In the genomic region with DNA sequence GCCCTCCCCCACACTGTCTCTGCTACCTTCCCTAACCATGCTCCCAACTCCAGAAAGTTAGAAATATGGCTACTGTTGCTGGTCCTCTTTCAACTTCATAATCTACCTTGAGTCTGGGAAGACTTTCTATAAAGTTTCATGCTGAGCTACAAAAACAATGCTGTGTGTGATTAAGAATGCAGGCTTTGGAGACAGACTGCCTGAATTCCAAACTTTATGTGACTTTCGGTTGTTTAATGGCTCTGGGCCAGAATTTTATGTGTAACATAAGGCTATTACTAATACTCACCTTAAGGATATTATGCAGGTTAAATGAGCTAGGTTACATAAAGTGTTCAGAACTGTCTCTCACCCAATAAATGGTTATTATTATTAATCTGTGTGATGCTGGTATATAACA, we compare ENCODE assay signal across 35 cellular contexts.
"Had no signal": no experiment of that assay in that cellular context is flagged by ENCODE, and none has a peak within 500 bp of the region (broad histone marks: within the 10 kb centered on the region; RNA-seq: fewer than 3 reads in every experiment).

No MANE protein-coding gene starts in this region.

- H3K27me3 Mint-ChIP-seq: activated CD4-positive, alpha-beta memory T cell treated with anti-CD3 and anti-CD28 coated beads for 36 hours; activated CD4-positive, alpha-beta T cell treated with anti-CD3 and anti-CD28 coated beads, Interleukin-2, amount 10 ng/mL, durations not matched to agents 24 days and 14 days; activated naive CD8-positive, alpha-beta T cell treated with anti-CD3 and anti-CD28 coated beads, Interleukin-2, amount 10 ng/mL, durations not matched to agents 7 days and 5 days; central memory CD8-positive, alpha-beta T cell; naive thymus-derived CD4-positive, alpha-beta T cell had no signal

- H3K27me3 ChIP-seq: esophagus squamous epithelium, gastroesophageal sphincter, ovary, sigmoid colon, suprapubic skin, tibial artery had no signal

- H3K27ac Mint-ChIP-seq: activated CD4-positive, alpha-beta memory T cell treated with anti-CD3 and anti-CD28 coated beads for 36 hours; activated CD4-positive, alpha-beta T cell treated with anti-CD3 and anti-CD28 coated beads, Interleukin-2, amount 10 ng/mL, durations not matched to agents 24 days and 14 days; activated naive CD4-positive, alpha-beta T cell treated with anti-CD3 and anti-CD28 coated beads for 36 hours; activated naive CD8-positive, alpha-beta T cell treated with anti-CD3 and anti-CD28 coated beads, Interleukin-2, amount 10 ng/mL, durations not matched to agents 7 days and 5 days; activated T-helper 1 cell treated with anti-CD3 and anti-CD28 coated beads, Interleukin-12 subunit alpha, Interleukin-12 subunit beta, Interleukin-2, Interleukin-4 antibody, amounts not matched to agents 30 ng/mL and 10 ng/mL and 1 ng/mL, durations not matched to agents 14 hours and 24 hours and 36 hours had no signal

- H3K9me3 Mint-ChIP-seq: activated CD4-positive, alpha-beta memory T cell treated with anti-CD3 and anti-CD28 coated beads for 36 hours; activated CD4-positive, alpha-beta T cell treated with anti-CD3 and anti-CD28 coated beads, Interleukin-2, amount 10 ng/mL, durations not matched to agents 24 days and 14 days; activated naive CD4-positive, alpha-beta T cell treated with anti-CD3 and anti-CD28 coated beads for 36 hours; activated naive CD8-positive, alpha-beta T cell treated with anti-CD3 and anti-CD28 coated beads, Interleukin-2, amount 10 ng/mL, durations not matched to agents 7 days and 5 days; activated T-helper 1 cell treated with anti-CD3 and anti-CD28 coated beads, Interleukin-12 subunit alpha, Interleukin-12 subunit beta, Interleukin-2, Interleukin-4 antibody, amounts not matched to agents 30 ng/mL and 10 ng/mL and 1 ng/mL, durations not matched to agents 14 hours and 24 hours and 36 hours; central memory CD8-positive, alpha-beta T cell; naive thymus-derived CD4-positive, alpha-beta T cell had no signal

- H3K4me3 ChIP-seq: esophagus squamous epithelium, gastroesophageal sphincter, ovary, prostate gland, sigmoid colon, suprapubic skin, tibial artery had no signal

- H3K36me3 Mint-ChIP-seq: activated naive CD8-positive, alpha-beta T cell treated with anti-CD3 and anti-CD28 coated beads, Interleukin-2, amount 10 ng/mL, durations not matched to agents 7 days and 5 days had no signal

- H3K4me1 ChIP-seq: esophagus squamous epithelium, gastroesophageal sphincter, prostate gland, sigmoid colon, suprapubic skin, tibial artery had no signal

- H3K4me1 Mint-ChIP-seq: activated naive CD8-positive, alpha-beta T cell treated with anti-CD3 and anti-CD28 coated beads, Interleukin-2, amount 10 ng/mL, durations not matched to agents 7 days and 5 days; naive thymus-derived CD4-positive, alpha-beta T cell had no signal

- H3K27ac ChIP-seq: epithelial cell of prostate, esophagus squamous epithelium, gastroesophageal sphincter, ovary, prostate gland, sigmoid colon, suprapubic skin, tibial artery, WERI-Rb-1 had no signal

- H3K9me3 ChIP-seq: esophagus squamous epithelium, gastroesophageal sphincter, ovary, prostate gland, sigmoid colon, suprapubic skin, tibial artery had no signal

- FAIRE-seq: astrocyte, colon, kidney had no signal

- DNase-seq: activated CD4-positive, alpha-beta memory T cell treated with anti-CD3 and anti-CD28 coated beads for 36 hours; activated CD4-positive, alpha-beta T cell treated with anti-CD3 and anti-CD28 coated beads, Interleukin-2, amount 10 ng/mL, durations not matched to agents 24 days and 14 days; activated CD4-positive, CD25-positive, alpha-beta regulatory T cell treated with anti-CD3 and anti-CD28 coated beads, Interleukin-2, amount 50 U/mL, for 72 hours; activated CD8-positive, alpha-beta memory T cell treated with anti-CD3 and anti-CD28 coated beads, Interleukin-2, amount 50 U/mL, for 4 hours; activated effector memory CD4-positive, alpha-beta T cell treated with anti-CD3 and anti-CD28 coated beads, Interleukin-2, amount 50 U/mL, for 16 hours; activated naive CD4-positive, alpha-beta T cell treated with anti-CD3 and anti-CD28 coated beads for 36 hours; activated naive CD8-positive, alpha-beta T cell treated with anti-CD3 and anti-CD28 coated beads, Interleukin-2, amount 10 ng/mL, durations not matched to agents 7 days and 5 days; activated T-cell treated with anti-CD3 and anti-CD28 coated beads, Interleukin-2, amount 50 U/mL, for 1 hour; amniotic stem cell; dermis blood vessel endothelial cell; effector CD8-positive, alpha-beta T cell; esophagus squamous epithelium; head of caudate nucleus; hippocampal formation; kidney; left colon; mammary epithelial cell; midbrain; naive thymus-derived CD4-positive, alpha-beta T cell; ovary; sigmoid colon; stimulated activated CD4-positive, alpha-beta T cell treated with anti-CD3 and anti-CD28 coated beads, Interleukin-15, amount 100 ng/mL, for 24 hours; stimulated activated CD4-positive, alpha-beta T cell treated with anti-CD3 and anti-CD28 coated beads, Interleukin-2, amount 100 ng/mL, for 24 hours; stimulated activated naive CD4-positive, alpha-beta T cell; T1000; tibial artery; WERI-Rb-1 had no signal

- H3K36me3 ChIP-seq: esophagus squamous epithelium, gastroesophageal sphincter, ovary, prostate gland, sigmoid colon, suprapubic skin, tibial artery, WERI-Rb-1 had no signal

- H3K4me3 Mint-ChIP-seq: activated CD4-positive, alpha-beta memory T cell treated with anti-CD3 and anti-CD28 coated beads for 36 hours; activated CD4-positive, alpha-beta T cell treated with anti-CD3 and anti-CD28 coated beads, Interleukin-2, amount 10 ng/mL, durations not matched to agents 24 days and 14 days; activated naive CD4-positive, alpha-beta T cell treated with anti-CD3 and anti-CD28 coated beads for 36 hours; activated naive CD8-positive, alpha-beta T cell treated with anti-CD3 and anti-CD28 coated beads, Interleukin-2, amount 10 ng/mL, durations not matched to agents 7 days and 5 days; activated T-helper 1 cell treated with anti-CD3 and anti-CD28 coated beads, Interleukin-12 subunit alpha, Interleukin-12 subunit beta, Interleukin-2, Interleukin-4 antibody, amounts not matched to agents 30 ng/mL and 10 ng/mL and 1 ng/mL, durations not matched to agents 14 hours and 24 hours and 36 hours; central memory CD8-positive, alpha-beta T cell; naive thymus-derived CD4-positive, alpha-beta T cell had no signal
